Comparison of ENCODE assay signal across 2 cellular contexts in the genomic region with DNA sequence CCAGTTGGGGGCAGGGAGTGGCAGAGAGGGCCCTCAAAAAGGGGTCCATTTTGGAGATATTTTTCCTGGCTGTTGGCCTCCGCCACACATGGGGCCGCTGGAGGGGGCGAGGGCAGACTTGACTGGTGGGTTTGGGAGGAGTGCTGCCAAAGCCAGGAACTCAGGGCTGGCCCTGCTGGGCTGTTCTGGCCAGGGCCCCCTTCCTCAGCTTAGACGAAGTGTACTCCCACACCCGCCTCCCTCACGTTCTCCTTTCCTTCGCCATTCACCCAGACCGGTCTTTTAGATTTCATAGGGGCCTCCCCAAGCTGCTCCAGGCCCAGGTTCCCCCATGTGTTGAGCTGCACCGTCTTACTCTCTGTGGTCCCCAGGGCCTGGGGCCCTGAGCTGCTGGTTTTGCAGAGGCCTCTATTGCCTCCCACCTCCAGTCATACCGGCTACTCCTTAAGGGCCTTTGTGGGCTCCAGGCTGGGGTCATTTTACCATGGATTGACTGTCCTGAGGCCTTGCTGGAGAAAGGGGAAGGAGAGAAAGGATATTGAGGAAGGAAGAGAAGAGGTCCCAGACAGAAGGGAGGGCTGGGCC.
A peak's percentile ranks its signal among the peaks of the same experiment; 100 is the strongest.
TF ChIP-seq lines count a peak whose summit lies in the region.

No MANE protein-coding gene starts in this region.

TF ChIP-seq in A549, 52 proteins besides CTCF, POLR2A, EP300 and RAD21:
- TF ChIP-seq RCOR1 (IDR thresholded peaks at IDR 0.05; ENCODE audit: low read depth, low read length) (no peak), FOXS1 (CRISPR knock-in tag; IDR thresholded peaks at IDR 0.05) (no peak), JUN (IDR thresholded peaks at IDR 0.05) (peak; percentile 22 to 46; a peak in 4 of 5 replicates), HEYL (CRISPR knock-in tag; IDR thresholded peaks at IDR 0.05) (no peak), ZNF302 (CRISPR knock-in tag; IDR thresholded peaks at IDR 0.05) (no peak), HOXB13 (CRISPR knock-in tag; IDR thresholded peaks at IDR 0.05; ENCODE audit: low read depth) (no peak), TP53 (CRISPR knock-in tag; IDR thresholded peaks at IDR 0.05) (no peak), CEBPB (IDR thresholded peaks at IDR 0.05) (no peak)
- TF ChIP-seq, protein P1, sequence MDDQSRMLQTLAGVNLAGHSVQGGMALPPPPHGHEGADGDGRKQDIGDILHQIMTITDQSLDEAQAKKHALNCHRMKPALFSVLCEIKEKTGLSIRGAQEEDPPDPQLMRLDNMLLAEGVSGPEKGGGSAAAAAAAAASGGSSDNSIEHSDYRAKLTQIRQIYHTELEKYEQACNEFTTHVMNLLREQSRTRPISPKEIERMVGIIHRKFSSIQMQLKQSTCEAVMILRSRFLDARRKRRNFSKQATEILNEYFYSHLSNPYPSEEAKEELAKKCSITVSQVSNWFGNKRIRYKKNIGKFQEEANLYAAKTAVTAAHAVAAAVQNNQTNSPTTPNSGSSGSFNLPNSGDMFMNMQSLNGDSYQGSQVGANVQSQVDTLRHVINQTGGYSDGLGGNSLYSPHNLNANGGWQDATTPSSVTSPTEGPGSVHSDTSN (IDR thresholded peaks at IDR 0.05): peak; percentile 35; the same call in 1 of the 2 replicates
- TF ChIP-seq, protein P2, sequence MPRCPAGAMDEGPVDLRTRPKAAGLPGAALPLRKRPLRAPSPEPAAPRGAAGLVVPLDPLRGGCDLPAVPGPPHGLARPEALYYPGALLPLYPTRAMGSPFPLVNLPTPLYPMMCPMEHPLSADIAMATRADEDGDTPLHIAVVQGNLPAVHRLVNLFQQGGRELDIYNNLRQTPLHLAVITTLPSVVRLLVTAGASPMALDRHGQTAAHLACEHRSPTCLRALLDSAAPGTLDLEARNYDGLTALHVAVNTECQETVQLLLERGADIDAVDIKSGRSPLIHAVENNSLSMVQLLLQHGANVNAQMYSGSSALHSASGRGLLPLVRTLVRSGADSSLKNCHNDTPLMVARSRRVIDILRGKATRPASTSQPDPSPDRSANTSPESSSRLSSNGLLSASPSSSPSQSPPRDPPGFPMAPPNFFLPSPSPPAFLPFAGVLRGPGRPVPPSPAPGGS (IDR thresholded peaks at IDR 0.05): peak; percentile 8; the same call in 1 of the 3 replicates
- TF ChIP-seq, protein P3, sequence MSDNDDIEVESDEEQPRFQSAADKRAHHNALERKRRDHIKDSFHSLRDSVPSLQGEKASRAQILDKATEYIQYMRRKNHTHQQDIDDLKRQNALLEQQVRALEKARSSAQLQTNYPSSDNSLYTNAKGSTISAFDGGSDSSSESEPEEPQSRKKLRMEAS (IDR thresholded peaks at IDR 0.05): no peak

TF ChIP-seq in endothelial cell of umbilical vein, 7 proteins besides CTCF, POLR2A, EP300 and RAD21:
- no peak for TF ChIP-seq FOS (IDR thresholded peaks at IDR 0.05; ENCODE audit: borderline replicate concordance, insufficient read depth, low read length)
- no peak for TF ChIP-seq GATA2 (IDR thresholded peaks at IDR 0.05; ENCODE audit: insufficient read depth, insufficient read length, low read depth, low read length)
- TF ChIP-seq MYC (IDR thresholded peaks at IDR 0.05; ENCODE audit: low read depth, low read length): no peak
- no peak for TF ChIP-seq POLR2AphosphoS5 (IDR thresholded peaks at IDR 0.05; ENCODE audit: insufficient read depth, low read depth, low read length)
- TF ChIP-seq, protein P3 (IDR thresholded peaks at IDR 0.05; ENCODE audit: insufficient read depth, insufficient read length): no peak
- TF ChIP-seq EZH2 (IDR thresholded peaks at IDR 0.05; ENCODE audit: borderline replicate concordance, low read depth, low read length, severe bottlenecking): no peak
- no peak for TF ChIP-seq JUN (IDR thresholded peaks at IDR 0.05; ENCODE audit: borderline replicate concordance, insufficient read depth, insufficient read length, low read depth)
